8 cellular contexts compared by ENCODE assay signal in genomic region chr7:116953727-116954442, GRCh38. TPM values are rescaled to one million over a fixed set of nuclear protein-coding genes. Genes with fewer than 3 reads are reported as not detected.
DNase-seq lines count a peak whose midpoint lies in the region; ATAC-seq and TF ChIP-seq lines count a peak whose summit lies in the region.

No MANE protein-coding gene starts in this region.

- TF ChIP-seq CTCF in GM20000 (IDR thresholded peaks at IDR 0.05; ENCODE audit: extremely low read depth, missing control alignments) (no peak), Peyer's patch (IDR thresholded peaks at IDR 0.05) (no peak), osteocyte (IDR thresholded peaks at IDR 0.05) (no peak)

- ATAC-seq in Right ventricle myocardium inferior (peak; percentile 56), GM21786 (IDR thresholded peaks at IDR 0.05; ENCODE audit: unreplicated experiment) (no peak)

- no peaks in the 10 kb centered on the region for H3K27me3 Mint-ChIP-seq in osteocyte (ENCODE audit: unreplicated experiment)

- H3K9me3 ChIP-seq in Peyer's patch (no peaks in the 10 kb centered on the region), adipocyte (ENCODE audit: control insufficient read depth, low read length) (no peaks in the 10 kb centered on the region)

- no peaks in the 10 kb centered on the region for H3K36me3 ChIP-seq in Peyer's patch
- H3K36me3 ChIP-seq in adipocyte (ENCODE audit: control insufficient read depth, insufficient read depth, low read length, severe bottlenecking), result no peaks in the 10 kb centered on the region

- peak; percentile 35 to 58 for TF ChIP-seq POLR2A in Peyer's patch (IDR thresholded peaks at IDR 0.05)

- H3K27ac Mint-ChIP-seq in osteocyte (ENCODE audit: unreplicated experiment), result peak overlapping the region; percentile 96

- peak overlapping the region; percentile 87 to 99 (median 96) for H3K4me3 ChIP-seq in Peyer's patch
- peak overlapping the region; percentile 84 for H3K4me3 ChIP-seq in adipocyte (ENCODE audit: low read length)

- DNase-seq in DMS53 treated with DMSO at 0.1 percent for 48 hours (lab: John Stamatoyannopoulos, UW; ENCODE audit: unreplicated experiment), result peak; percentile 51
- peak; percentile 87 for DNase-seq in GM20000 (ENCODE audit: low spot score)
- peak; percentile 85 for DNase-seq in HT1080 (ENCODE audit: low read depth)
- peak in 2 of 3 donors; percentile 69 to 70 for DNase-seq in Peyer's patch
- DNase-seq in adipocyte (ENCODE audit: low read depth), result peak; percentile 85
- peak; percentile 74 for DNase-seq in Right ventricle myocardium inferior (ENCODE audit: missing footprints)
- DNase-seq in osteocyte (ENCODE audit: extremely low spot score, unreplicated experiment), result peak; percentile 89

- peak overlapping the region; percentile 90 for H3K4me3 Mint-ChIP-seq in osteocyte (ENCODE audit: unreplicated experiment)

- H3K9ac ChIP-seq in adipocyte (ENCODE audit: low read length), result peak overlapping the region; percentile 96

- H3K4me1 ChIP-seq in Peyer's patch (peaks cover 0 to 27% (median 5%) of the 10 kb centered on the region in 4 donors), adipocyte (ENCODE audit: control insufficient read depth, insufficient read depth, low read length) (peaks cover 27% of the 10 kb centered on the region)

- H3K9me3 Mint-ChIP-seq in osteocyte (ENCODE audit: unreplicated experiment), result no peaks in the 10 kb centered on the region

- H3K27me3 ChIP-seq in Peyer's patch (no peaks in the 10 kb centered on the region), adipocyte (replicated peaks; ENCODE audit: control insufficient read depth, insufficient read depth, low read length) (no peaks in the 10 kb centered on the region)

- H3K4me1 Mint-ChIP-seq in osteocyte (ENCODE audit: unreplicated experiment), result peaks cover 38% of the 10 kb centered on the region

- H3K27ac ChIP-seq in Peyer's patch, result peak overlapping the region; percentile 86 to 99 (median 96)

- intact Hi-C loops in Right ventricle myocardium inferior (cut with DNase I), result loop anchor here (1.0 kb wide), 1 partner anchor 91 kb away; no protein-coding TSS in a partner anchor

- H3K36me3 Mint-ChIP-seq in osteocyte (ENCODE audit: unreplicated experiment), result peaks cover 2% of the 10 kb centered on the region

RNA-seq across cellular contexts. Expression of gene ST7, which starts 0.6 kb away (rescaled TPM):
- total RNA-seq in HT1080 (2014; rRNA removed; shearing (Covaris generic)), result 15.1 and 22.6 TPM in 2 replicates
- 15.5 and 17.7 TPM in 2 replicates for polyA plus RNA-seq in HT1080 (2015; cell fraction: cytosol; rRNA removed)
- polyA plus RNA-seq in HT1080 (2015; cell fraction: nucleus; rRNA removed), result 23.4 and 23.9 TPM in 2 replicates
- 10 to 100 TPM; 26.8 to 39.6 (median 29.8) TPM for total RNA-seq in Peyer's patch
- 29.5 TPM for total RNA-seq in Right ventricle myocardium inferior
- total RNA-seq in osteocyte, result 68.5 and 72.7 TPM in 2 replicates
